8 cellular contexts compared by ENCODE assay signal in the genomic region with DNA sequence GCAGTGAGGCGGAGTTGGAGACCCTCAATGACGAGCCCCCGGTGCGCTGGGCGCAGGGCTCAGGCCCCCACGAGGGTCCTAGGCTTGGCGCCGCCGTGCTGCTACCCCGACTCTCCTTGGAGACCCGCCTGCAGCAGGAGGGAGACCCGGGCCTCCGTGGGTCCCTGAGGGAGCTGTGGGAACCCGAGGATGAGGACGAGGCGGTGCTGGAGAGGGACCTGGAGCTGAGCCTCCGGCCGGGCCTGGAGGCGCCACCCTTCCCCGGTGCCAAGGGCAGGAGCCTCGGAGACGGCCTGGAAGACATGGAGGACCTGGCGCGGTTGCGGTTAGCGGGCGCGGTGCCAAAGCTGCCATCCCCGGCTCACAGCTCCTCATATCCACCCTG. TPM values are rescaled to one million over a fixed set of nuclear protein-coding genes. Genes with fewer than 3 reads are reported as not detected.
DNase-seq lines count a peak whose midpoint lies in the region; ATAC-seq, FAIRE-seq and TF ChIP-seq lines count a peak whose summit lies in the region.

No MANE protein-coding gene starts in this region.

- CTCF ChIA-PET in OCI-LY7 (lab: Charles Lee; ENCODE audit: unreplicated experiment), result interaction anchor here (0.6 kb wide), 1 partner anchor 11 kb away, joined by 3 read pairs; no protein-coding TSS in a partner anchor

- H3K4me3 ChIP-seq in DOHH2 (ENCODE audit: low read length) (no peak overlapping the region), OCI-LY7 (ENCODE audit: low read depth, low read length, poor library complexity, severe bottlenecking) (peak overlapping the region; percentile 67), heart right ventricle (peak overlapping the region; percentile 56 to 89 (median 74))

- DNase-seq in OCI-LY7 (ENCODE audit: low spot score) (no peak), heart right ventricle (peak in 1 of 2 donors; percentile 45), sciatic nerve (ENCODE audit: low spot score) (peak; percentile 69), foreskin keratinocyte (no peak), GF-D8 (lab: John Stamatoyannopoulos, UW) (no peak), RCC 7860 (ENCODE audit: low spot score) (no peak), RKO (ENCODE audit: low spot score) (no peak)

- no peak for FAIRE-seq in RCC 7860 (lab: Jason Lieb, UNC)

- H3K27me3 ChIP-seq in DOHH2 (ENCODE audit: control insufficient read depth, low read length) (peaks cover 57% of the 10 kb centered on the region), heart right ventricle (peaks cover 0 to 8% (median 0%) of the 10 kb centered on the region in 7 donors), foreskin keratinocyte (peaks cover 48% of the 10 kb centered on the region)

- POLR2A ChIA-PET in OCI-LY7 (lab: Charles Lee), result interaction anchor here (1.3 kb wide), 1 partner anchor 19 kb away, joined by 5 read pairs; no protein-coding TSS in a partner anchor

- no peak for TF ChIP-seq CTCF in DOHH2 (IDR thresholded peaks at IDR 0.05; ENCODE audit: low read depth, low read length, poor library complexity, severe bottlenecking)
- no peak for TF ChIP-seq CTCF in OCI-LY7 (conservative IDR thresholded peaks at IDR 0.05; ENCODE audit: low read length)
- no peak for TF ChIP-seq CTCF in heart right ventricle (IDR thresholded peaks at IDR 0.05)
- TF ChIP-seq CTCF in foreskin keratinocyte (conservative IDR thresholded peaks at IDR 0.05), result no peak

- intact Hi-C loops in OCI-LY7 (cut with micrococcal nuclease; ENCODE audit: unreplicated experiment), result loop anchor here (1.0 to 2.0 kb wide), 5 partner anchors 19 to 164 kb away; partner anchors contain the start of genes LLGL2 and TSEN54
- intact Hi-C loops in heart right ventricle (cut with DNase I), result loop anchor here in 8 of 10 donors (2.0 to 10.0 kb wide), 4 partner anchors 65 to 165 kb away; partner anchors contain the start of genes CASKIN2 (in 5 of the 8), TSEN54 (in 5 of the 8) and LLGL2 (in 1 of the 8)
- intact Hi-C loops in sciatic nerve (cut with DNase I), result loop anchor here (2.0 kb wide), 1 partner anchor 73 kb away; the partner anchor contains the start of gene TSEN54

- no peaks in the 10 kb centered on the region for H3F3A ChIP-seq in DOHH2 (ENCODE audit: control insufficient read depth, insufficient read depth)

- no peaks in the 10 kb centered on the region for H3K36me3 ChIP-seq in DOHH2 (ENCODE audit: control insufficient read depth, low read length)
- no peaks in the 10 kb centered on the region for H3K36me3 ChIP-seq in OCI-LY7 (ENCODE audit: insufficient read depth, low read length)
- H3K36me3 ChIP-seq in heart right ventricle, result peaks cover 0 to 22% (median 0%) of the 10 kb centered on the region in 9 donors

- no TSS peak for BruUV-seq in OCI-LY7 (replicated peaks; lab: Mats Ljungman, UMichigan)

- H3K4me2 ChIP-seq in DOHH2 (ENCODE audit: low read length) (peak overlapping the region; percentile 80; the same call in 1 of the 2 replicates), OCI-LY7 (ENCODE audit: low read length) (peak overlapping the region; percentile 71)

- ATAC-seq in heart right ventricle, result peak in 3 of 8 donors; percentile 1 to 7 (median 1)
- peak; percentile 18 for ATAC-seq in sciatic nerve
- no peak for ATAC-seq in foreskin keratinocyte

- WGBS in heart right ventricle, 2 donors, result 53 to 64% methylated on average over 29 of the region's 29 CpGs

- H3K79me2 ChIP-seq in DOHH2 (ENCODE audit: control insufficient read depth, low read length), result no peaks in the 10 kb centered on the region
- no peaks in the 10 kb centered on the region for H3K79me2 ChIP-seq in OCI-LY7 (ENCODE audit: insufficient read depth, low read depth, low read length)

- H3K9me2 ChIP-seq in DOHH2 (replicated peaks; ENCODE audit: control insufficient read depth, low read length), result no peaks in the 10 kb centered on the region
- H3K9me2 ChIP-seq in OCI-LY7 (ENCODE audit: insufficient read depth, low read length), result no peaks in the 10 kb centered on the region

- H3K9me3 ChIP-seq in DOHH2 (ENCODE audit: control insufficient read depth, insufficient read depth, low read length), result no peaks in the 10 kb centered on the region
- no peaks in the 10 kb centered on the region for H3K9me3 ChIP-seq in OCI-LY7 (ENCODE audit: low read length)
- no peaks in the 10 kb centered on the region for H3K9me3 ChIP-seq in heart right ventricle

- peak overlapping the region; percentile 72; the same call in 1 of the 2 replicates for H2AFZ ChIP-seq in OCI-LY7 (ENCODE audit: low read length)

- H3K4me1 ChIP-seq in DOHH2 (ENCODE audit: control insufficient read depth, low read length) (peaks cover 23% of the 10 kb centered on the region), OCI-LY7 (ENCODE audit: insufficient read depth, low read length, poor library complexity, severe bottlenecking) (peaks cover 21% of the 10 kb centered on the region), heart right ventricle (peaks cover 9 to 31% (median 21%) of the 10 kb centered on the region in 9 donors), foreskin keratinocyte (no peaks in the 10 kb centered on the region)

- H3K27ac ChIP-seq in DOHH2 (ENCODE audit: low read depth, low read length) (no peak overlapping the region), OCI-LY7 (ENCODE audit: low read depth, low read length, poor library complexity, severe bottlenecking) (no peak overlapping the region), heart right ventricle (peak overlapping the region; percentile 77 to 99 (median 96)), foreskin keratinocyte (no peak overlapping the region)

- H4K20me1 ChIP-seq in DOHH2 (ENCODE audit: control insufficient read depth, insufficient read depth, low read depth, low read length) (no peaks in the 10 kb centered on the region), OCI-LY7 (ENCODE audit: insufficient read depth, low read length) (no peaks in the 10 kb centered on the region)

RNA-seq across cellular contexts. Expression of gene MYO15B, which starts 2.3 kb away (rescaled TPM):
- total RNA-seq in OCI-LY7 (2014; rRNA removed; shearing (Covaris generic)), result 8.9 and 9.7 TPM in 2 replicates
- total RNA-seq in OCI-LY7 (2022), result 17.7 and 19.2 TPM in 2 replicates
- total RNA-seq in heart right ventricle, result 10 to 100 TPM; 27.9 to 62.2 (median 45.8) TPM
- 100 to 1,000 TPM in 1 of 2 donors, 10 to 100 TPM in 1; 30.8 to 205 TPM for polyA plus RNA-seq in heart right ventricle
- total RNA-seq in sciatic nerve, result 336 TPM
- 0.67 and 0.75 TPM in 2 replicates for total RNA-seq in foreskin keratinocyte
- polyA plus RNA-seq in foreskin keratinocyte, result 0.23 and 1.00 TPM in 2 replicates

RNA-seq across cellular contexts. Expression of gene SMIM5, which starts 43.3 kb away (rescaled TPM):
- total RNA-seq in OCI-LY7 (2014; rRNA removed; shearing (Covaris generic)), result 0.06 TPM in 1 of 2 replicates, not detected in the other
- not detected in 2 replicates for total RNA-seq in OCI-LY7 (2022)
- total RNA-seq in heart right ventricle, result 10 to 100 TPM in 2 of 10 donors, 1 to 10 TPM in 8; 1.9 to 14.2 (median 6.5) TPM
- 10 to 100 TPM in 1 of 2 donors, 1 to 10 TPM in 1; 3.1 to 19.2 TPM for polyA plus RNA-seq in heart right ventricle
- total RNA-seq in sciatic nerve, result 12.5 TPM
- total RNA-seq in foreskin keratinocyte, result not detected in 2 replicates
- 0.06 TPM in 1 of 2 replicates, not detected in the other for polyA plus RNA-seq in foreskin keratinocyte

Comparison
In these comparisons a context has a peak if more than half of its experiments do, and no peak if none do; other contexts are left out.
1. H3K27ac ChIP-seq: peak in heart right ventricle (10 of 10); none in DOHH2 (single experiment), OCI-LY7 (single experiment) and foreskin keratinocyte (single experiment).